ENCODE assay signal across 17 cellular contexts in genomic region chr10:58094985-58095718, GRCh38.
"Had no signal": no experiment of that assay in that cellular context is flagged by ENCODE, and none has a peak within 500 bp of the region (broad histone marks: within the 10 kb centered on the region; RNA-seq: fewer than 3 reads in every experiment).

No MANE protein-coding gene starts in this region.

- H3K27ac ChIP-seq: breast epithelium, pancreas, skin epidermis, tibial nerve, vagina had no signal

- ATAC-seq: activated CD8-positive, alpha-beta memory T cell treated with anti-CD3 and anti-CD28 coated beads, Interleukin-2, amount 10 ng/mL, durations not matched to agents 7 days and 5 days; activated T-cell treated with anti-CD3 and anti-CD28 coated beads, Interleukin-2, amount 50 U/mL, for 4 hours; pancreas had no signal

- H3K36me3 ChIP-seq: breast epithelium, pancreas, tibial nerve, vagina had no signal

- H3K27me3 ChIP-seq: breast epithelium, pancreas, tibial nerve, vagina had no signal

- DNase-seq: activated CD4-positive, alpha-beta T cell treated with anti-CD3 and anti-CD28 coated beads, Interleukin-2, amount 50 U/mL, for 48 hours; activated CD4-positive, CD25-positive, alpha-beta regulatory T cell treated with anti-CD3 and anti-CD28 coated beads, Interleukin-2, amount 50 U/mL, for 72 hours; activated CD8-positive, alpha-beta memory T cell treated with anti-CD3 and anti-CD28 coated beads, Interleukin-2, amount 10 ng/mL, durations not matched to agents 7 days and 5 days; activated effector memory CD4-positive, alpha-beta T cell treated with anti-CD3 and anti-CD28 coated beads, Interleukin-2, amount 50 U/mL, for 16 hours; activated T-cell treated with anti-CD3 and anti-CD28 coated beads, Interleukin-2, amount 50 U/mL, for 4 hours; anterior cingulate cortex; dermis blood vessel endothelial cell; endodermal cell; erythroblast; immature natural killer cell; naive B cell; pancreas had no signal

- H3K9me3 ChIP-seq: breast epithelium, pancreas, tibial nerve, vagina had no signal

- H3K4me3 ChIP-seq: breast epithelium, lung, pancreas, skin epidermis, tibial nerve, vagina had no signal

- H3K4me1 ChIP-seq: breast epithelium, pancreas, tibial nerve, vagina had no signal
